ENCODE assay signal across 11 cellular contexts in genomic region chr1:59354754-59355337, GRCh38. TPM values are rescaled to one million over a fixed set of nuclear protein-coding genes. Genes with fewer than 3 reads are reported as not detected.
DNase-seq lines count a peak whose midpoint lies in the region; ATAC-seq and FAIRE-seq lines count a peak whose summit lies in the region.
"Had no signal": no experiment of that assay in that cellular context is flagged by ENCODE, and none has a peak within 500 bp of the region (broad histone marks: within the 10 kb centered on the region; RNA-seq: fewer than 3 reads in every experiment).

No MANE protein-coding gene starts in this region.

- H3K9me3 Mint-ChIP-seq in T-helper 2 cell treated with Interferon-gamma antibody and Interleukin-4, amounts not matched to agents 5 μg/mL and 100 μg/mL, for 36 hours: no peaks in the 10 kb centered on the region
- no peaks in the 10 kb centered on the region for H3K9me3 Mint-ChIP-seq in stimulated activated naive B cell treated with anti-CD40 and anti-IgM and Interleukin-4, amounts not matched to agents 10 μg/mL and 1 μg/mL and 100 μg/mL, for 72 hours

- no peak overlapping the region for H3K4me3 Mint-ChIP-seq in T-helper 2 cell treated with Interferon-gamma antibody and Interleukin-4, amounts not matched to agents 5 μg/mL and 100 μg/mL, for 36 hours
- peak overlapping the region; percentile 43 to 61 for H3K4me3 Mint-ChIP-seq in stimulated activated naive B cell treated with anti-CD40 and anti-IgM and Interleukin-4, amounts not matched to agents 10 μg/mL and 1 μg/mL and 100 μg/mL, for 72 hours

- ATAC-seq in HG02884 (IDR thresholded peaks at IDR 0.05; ENCODE audit: unreplicated experiment) (peak; percentile 67), GM21515 (IDR thresholded peaks at IDR 0.05; ENCODE audit: unreplicated experiment) (no peak), esophagus mucosa (no peak)
- ATAC-seq in stimulated activated naive B cell treated with anti-CD40 and anti-IgM and Interleukin-4, amounts not matched to agents 10 μg/mL and 1 μg/mL and 100 μg/mL, for 72 hours (replicated peaks): peak; percentile 86 to 90
- ATAC-seq: A549 had no signal

- DNase-seq in T-helper 2 cell treated with Interferon-gamma antibody and Interleukin-4, amounts not matched to agents 5 μg/mL and 100 μg/mL, for 36 hours (ENCODE audit: low spot score): peak; percentile 43
- DNase-seq in T-helper 2 cell (no peak), D341Med (ENCODE audit: low spot score) (no peak)
- DNase-seq in stimulated activated naive B cell treated with anti-CD40 and anti-IgM and Interleukin-4, amounts not matched to agents 10 μg/mL and 1 μg/mL and 100 μg/mL, for 72 hours: peak; percentile 60
- DNase-seq: activated naive CD4-positive, alpha-beta T cell had no signal

- H3K27ac Mint-ChIP-seq in T-helper 2 cell treated with Interferon-gamma antibody and Interleukin-4, amounts not matched to agents 5 μg/mL and 100 μg/mL, for 36 hours: peak overlapping the region; percentile 16
- peak overlapping the region; percentile 93 for H3K27ac Mint-ChIP-seq in stimulated activated naive B cell treated with anti-CD40 and anti-IgM and Interleukin-4, amounts not matched to agents 10 μg/mL and 1 μg/mL and 100 μg/mL, for 72 hours

- H3K36me3 Mint-ChIP-seq in T-helper 2 cell treated with Interferon-gamma antibody and Interleukin-4, amounts not matched to agents 5 μg/mL and 100 μg/mL, for 36 hours (ENCODE audit: low read depth): peaks cover 2% of the 10 kb centered on the region
- peaks cover 4 to 6% of the 10 kb centered on the region in 2 donors for H3K36me3 Mint-ChIP-seq in stimulated activated naive B cell treated with anti-CD40 and anti-IgM and Interleukin-4, amounts not matched to agents 10 μg/mL and 1 μg/mL and 100 μg/mL, for 72 hours

- H3K27me3 Mint-ChIP-seq in T-helper 2 cell treated with Interferon-gamma antibody and Interleukin-4, amounts not matched to agents 5 μg/mL and 100 μg/mL, for 36 hours (ENCODE audit: low read depth): no peaks in the 10 kb centered on the region
- H3K27me3 Mint-ChIP-seq in stimulated activated naive B cell treated with anti-CD40 and anti-IgM and Interleukin-4, amounts not matched to agents 10 μg/mL and 1 μg/mL and 100 μg/mL, for 72 hours: no peaks in the 10 kb centered on the region

- FAIRE-seq in colon (lab: Jason Lieb, UNC): peak; percentile 28
- FAIRE-seq: A549, H54 had no signal

- peaks cover 19% of the 10 kb centered on the region for H3K4me1 Mint-ChIP-seq in T-helper 2 cell treated with Interferon-gamma antibody and Interleukin-4, amounts not matched to agents 5 μg/mL and 100 μg/mL, for 36 hours (ENCODE audit: low read depth)
- H3K4me1 Mint-ChIP-seq in stimulated activated naive B cell treated with anti-CD40 and anti-IgM and Interleukin-4, amounts not matched to agents 10 μg/mL and 1 μg/mL and 100 μg/mL, for 72 hours: peaks cover 29 to 44% of the 10 kb centered on the region in 2 donors

RNA-seq across cellular contexts. Expression of gene FGGY, which starts 58.0 kb away (rescaled TPM):
- 10.4 TPM for total RNA-seq in esophagus mucosa

Comparison
In these comparisons a context has a peak if more than half of its experiments do, and no peak if none do; other contexts are left out.
1. DNase-seq: peak in T-helper 2 cell treated with Interferon-gamma antibody and Interleukin-4, amounts not matched to agents 5 μg/mL and 100 μg/mL, for 36 hours (single experiment) and stimulated activated naive B cell treated with anti-CD40 and anti-IgM and Interleukin-4, amounts not matched to agents 10 μg/mL and 1 μg/mL and 100 μg/mL, for 72 hours (single experiment); none in T-helper 2 cell (0 of 5) and D341Med (single experiment).
2. ATAC-seq: peak in HG02884 (single experiment) and stimulated activated naive B cell treated with anti-CD40 and anti-IgM and Interleukin-4, amounts not matched to agents 10 μg/mL and 1 μg/mL and 100 μg/mL, for 72 hours (2 of 2); none in GM21515 (single experiment) and esophagus mucosa (single experiment).